Comparison of ENCODE assay signal across 1 cellular context in genomic region chr19:51948979-51949378, GRCh38.
TF ChIP-seq lines count a peak whose summit lies in the region.

No MANE protein-coding gene starts in this region.

TF ChIP-seq in endothelial cell of umbilical vein, 7 proteins besides CTCF, POLR2A, EP300 and RAD21:
- no peak for TF ChIP-seq GATA2 (IDR thresholded peaks at IDR 0.05; ENCODE audit: insufficient read depth, insufficient read length, low read depth, low read length)
